ENCODE assay signal across 18 cellular contexts in genomic region chr4:174152717-174153466, GRCh38.
A peak's percentile ranks its signal among the peaks of the same experiment; 100 is the strongest.
DNase-seq lines count a peak whose midpoint lies in the region; TF ChIP-seq lines count a peak whose summit lies in the region.
"Had no signal": no experiment of that assay in that cellular context is flagged by ENCODE, and none has a peak within 500 bp of the region (broad histone marks: within the 10 kb centered on the region; RNA-seq: fewer than 3 reads in every experiment).

No MANE protein-coding gene starts in this region.

- peaks cover 12% of the 10 kb centered on the region for H3F3A ChIP-seq in neural progenitor cell (ENCODE audit: low read depth)

- peak overlapping the region; percentile 57 for H3K4me2 ChIP-seq in neural progenitor cell

- H3K4me3 Mint-ChIP-seq in endodermal cell (no peak overlapping the region), neural progenitor cell (no peak overlapping the region), CD14-positive monocyte (no peak overlapping the region)
- H3K4me3 Mint-ChIP-seq in activated T-cell treated with anti-CD3 and anti-CD28 coated beads, Interleukin-2, amount 50 U/mL, for 24 hours, result no peak overlapping the region
- H3K4me3 Mint-ChIP-seq: activated CD4-positive, alpha-beta memory T cell treated with anti-CD3 and anti-CD28 coated beads, Interleukin-2, amount 10 ng/mL, durations not matched to agents 7 days and 5 days; activated naive CD4-positive, alpha-beta T cell treated with anti-CD3 and anti-CD28 coated beads, Interleukin-2, amount 50 U/mL, for 24 hours; activated T-cell treated with anti-CD3 and anti-CD28 coated beads, Interleukin-2, amount 50 U/mL, for 72 hours; natural killer cell had no signal

- POLR2A ChIA-PET in RWPE1 (lab: Yijun Ruan, JAX; ENCODE audit: low non-redundant PET), result interaction anchor here (0.7 kb wide), 1 partner anchor 40 kb away, joined by 3 read pairs; no protein-coding TSS in a partner anchor

- H3K9ac ChIP-seq in endodermal cell (ENCODE audit: extremely low read depth, low read length, poor library complexity, severe bottlenecking) (no peak overlapping the region), neural progenitor cell (no peak overlapping the region)

- H3K9me3 Mint-ChIP-seq in endodermal cell (no peaks in the 10 kb centered on the region), neural progenitor cell (no peaks in the 10 kb centered on the region), CD14-positive monocyte (no peaks in the 10 kb centered on the region)
- no peaks in the 10 kb centered on the region for H3K9me3 Mint-ChIP-seq in activated T-cell treated with anti-CD3 and anti-CD28 coated beads, Interleukin-2, amount 50 U/mL, for 24 hours
- H3K9me3 Mint-ChIP-seq: activated CD4-positive, alpha-beta memory T cell treated with anti-CD3 and anti-CD28 coated beads, Interleukin-2, amount 10 ng/mL, durations not matched to agents 7 days and 5 days; activated naive CD4-positive, alpha-beta T cell treated with anti-CD3 and anti-CD28 coated beads, Interleukin-2, amount 50 U/mL, for 24 hours; activated T-cell treated with anti-CD3 and anti-CD28 coated beads, Interleukin-2, amount 50 U/mL, for 72 hours; natural killer cell had no signal

- H3K4me1 ChIP-seq in endodermal cell (ENCODE audit: control insufficient read depth, insufficient read depth, low read length), result no peaks in the 10 kb centered on the region
- peaks cover 35% of the 10 kb centered on the region for H3K4me1 ChIP-seq in neural progenitor cell
- H3K4me1 ChIP-seq: body of pancreas, uterus had no signal

- DNase-seq in COLO829 (ENCODE audit: low spot score) (peak; percentile 30), NCI-H748 treated with DMSO at 0.1 percent for 48 hours (lab: John Stamatoyannopoulos, UW) (peak; percentile 74), endodermal cell (peak; percentile 63), neural progenitor cell (ENCODE audit: low spot score) (peak; percentile 69), RWPE1 (ENCODE audit: low spot score) (no peak), kidney tubule cell (ENCODE audit: low spot score) (no peak), CD14-positive monocyte (ENCODE audit: low spot score) (no peak)
- no peak for DNase-seq in activated T-cell treated with anti-CD3 and anti-CD28 coated beads, Interleukin-2, amount 50 U/mL, for 24 hours
- DNase-seq: ACHN; activated CD4-positive, alpha-beta memory T cell treated with anti-CD3 and anti-CD28 coated beads, Interleukin-2, amount 10 ng/mL, durations not matched to agents 7 days and 5 days; activated T-cell treated with anti-CD3 and anti-CD28 coated beads, Interleukin-2, amount 50 U/mL, for 72 hours; natural killer cell; NCI-H1092 treated with DMSO at 0.1 percent for 48 hours; posterior cingulate gyrus; stimulated activated CD4-positive, alpha-beta T cell treated with anti-CD3 and anti-CD28 coated beads, Interleukin-4, amount 100 ng/mL, for 24 hours; uterus had no signal

- H3K4me3 ChIP-seq in endodermal cell (ENCODE audit: low read length), result no peak overlapping the region
- peak overlapping the region; percentile 5 for H3K4me3 ChIP-seq in neural progenitor cell
- H3K4me3 ChIP-seq: body of pancreas, uterus had no signal

- H3K36me3 Mint-ChIP-seq in endodermal cell (ENCODE audit: low read depth) (no peaks in the 10 kb centered on the region), neural progenitor cell (no peaks in the 10 kb centered on the region), CD14-positive monocyte (no peaks in the 10 kb centered on the region)
- no peaks in the 10 kb centered on the region for H3K36me3 Mint-ChIP-seq in activated T-cell treated with anti-CD3 and anti-CD28 coated beads, Interleukin-2, amount 50 U/mL, for 24 hours (ENCODE audit: low read depth)
- H3K36me3 Mint-ChIP-seq: activated naive CD4-positive, alpha-beta T cell treated with anti-CD3 and anti-CD28 coated beads, Interleukin-2, amount 50 U/mL, for 24 hours; natural killer cell had no signal

- H4K20me1 ChIP-seq in neural progenitor cell (ENCODE audit: low read depth), result no peaks in the 10 kb centered on the region

- H3K27me3 ChIP-seq in endodermal cell (ENCODE audit: control insufficient read depth, insufficient read depth, low read length, poor library complexity, severe bottlenecking) (no peaks in the 10 kb centered on the region), neural progenitor cell (no peaks in the 10 kb centered on the region)
- H3K27me3 ChIP-seq: uterus had no signal

- peaks cover 6% of the 10 kb centered on the region for H3K4me1 Mint-ChIP-seq in endodermal cell
- H3K4me1 Mint-ChIP-seq in neural progenitor cell, result peaks cover 17% of the 10 kb centered on the region
- H3K4me1 Mint-ChIP-seq in activated T-cell treated with anti-CD3 and anti-CD28 coated beads, Interleukin-2, amount 50 U/mL, for 24 hours (ENCODE audit: low read depth), result no peaks in the 10 kb centered on the region
- H3K4me1 Mint-ChIP-seq in CD14-positive monocyte, result no peaks in the 10 kb centered on the region
- H3K4me1 Mint-ChIP-seq: activated CD4-positive, alpha-beta memory T cell treated with anti-CD3 and anti-CD28 coated beads, Interleukin-2, amount 10 ng/mL, durations not matched to agents 7 days and 5 days; activated naive CD4-positive, alpha-beta T cell treated with anti-CD3 and anti-CD28 coated beads, Interleukin-2, amount 50 U/mL, for 24 hours; natural killer cell had no signal

- TF ChIP-seq CTCF in endodermal cell (conservative IDR thresholded peaks at IDR 0.05) (no peak), neural progenitor cell (IDR thresholded peaks at IDR 0.05) (no peak), RWPE1 (conservative IDR thresholded peaks at IDR 0.05; ENCODE audit: low read depth) (no peak), CD14-positive monocyte (IDR thresholded peaks at IDR 0.05) (no peak)

- H3K27ac Mint-ChIP-seq in endodermal cell (no peak overlapping the region), neural progenitor cell (no peak overlapping the region), CD14-positive monocyte (no peak overlapping the region)
- no peak overlapping the region for H3K27ac Mint-ChIP-seq in activated T-cell treated with anti-CD3 and anti-CD28 coated beads, Interleukin-2, amount 50 U/mL, for 24 hours
- H3K27ac Mint-ChIP-seq: activated CD4-positive, alpha-beta memory T cell treated with anti-CD3 and anti-CD28 coated beads, Interleukin-2, amount 10 ng/mL, durations not matched to agents 7 days and 5 days; activated naive CD4-positive, alpha-beta T cell treated with anti-CD3 and anti-CD28 coated beads, Interleukin-2, amount 50 U/mL, for 24 hours; activated T-cell treated with anti-CD3 and anti-CD28 coated beads, Interleukin-2, amount 50 U/mL, for 72 hours; natural killer cell had no signal

- no peak overlapping the region for H3K27ac ChIP-seq in endodermal cell (ENCODE audit: low read depth, low read length)
- peak overlapping the region; percentile 62 for H3K27ac ChIP-seq in neural progenitor cell
- H3K27ac ChIP-seq in RWPE1, result no peak overlapping the region
- H3K27ac ChIP-seq: body of pancreas, uterus had no signal

- CTCF ChIA-PET in RWPE1 (lab: Yijun Ruan, JAX), result interaction anchor here (0.5 kb wide), 1 partner anchor 207 kb away, joined by 3 read pairs; no protein-coding TSS in a partner anchor

- H3K9me3 ChIP-seq in endodermal cell (ENCODE audit: control insufficient read depth, low read length) (no peaks in the 10 kb centered on the region), neural progenitor cell (ENCODE audit: low read depth) (no peaks in the 10 kb centered on the region)
- H3K9me3 ChIP-seq: body of pancreas, uterus had no signal

- intact Hi-C loops in CD14-positive monocyte (cut with micrococcal nuclease), result no loop called here

- H2AFZ ChIP-seq in neural progenitor cell (replicated peaks), result peak overlapping the region; percentile 60

- H3K79me2 ChIP-seq in neural progenitor cell (ENCODE audit: low read depth), result no peaks in the 10 kb centered on the region

- 68% methylated on average over 2 of the region's 2 CpGs; no CpG with 5 or more reads in 1 of the 2 experiments for WGBS in endodermal cell (ENCODE audit: insufficient coverage in 1 of 2, insufficient read length in 1 of 2), 2 experiments

- H3K36me3 ChIP-seq in endodermal cell (ENCODE audit: control insufficient read depth, insufficient read depth, low read length) (no peaks in the 10 kb centered on the region), neural progenitor cell (no peaks in the 10 kb centered on the region)
- H3K36me3 ChIP-seq: uterus had no signal

- H3K27me3 Mint-ChIP-seq in endodermal cell (ENCODE audit: insufficient read depth), result peaks cover 1% of the 10 kb centered on the region
- no peaks in the 10 kb centered on the region for H3K27me3 Mint-ChIP-seq in neural progenitor cell (ENCODE audit: insufficient read depth, low read depth)
- peaks cover 43% of the 10 kb centered on the region for H3K27me3 Mint-ChIP-seq in activated T-cell treated with anti-CD3 and anti-CD28 coated beads, Interleukin-2, amount 50 U/mL, for 24 hours
- H3K27me3 Mint-ChIP-seq in CD14-positive monocyte (ENCODE audit: low read depth in 3 of 3), result peaks cover 8 to 19% (median 9%) of the 10 kb centered on the region in 3 donors

Comparison
In these comparisons a context has a peak if more than half of its experiments do, and no peak if none do; other contexts are left out.
1. DNase-seq: peak in COLO829 (single experiment), NCI-H748 treated with DMSO at 0.1 percent for 48 hours (single experiment), endodermal cell (single experiment) and neural progenitor cell (single experiment); none in activated T-cell treated with anti-CD3 and anti-CD28 coated beads, Interleukin-2, amount 50 U/mL, for 24 hours (single experiment), RWPE1 (single experiment), kidney tubule cell (single experiment) and CD14-positive monocyte (single experiment).